In genomic region chr3:127671523-127672428, GRCh38 we compare ENCODE assay signal across 8 cellular contexts. TPM values are rescaled to one million over a fixed set of nuclear protein-coding genes. Genes with fewer than 3 reads are reported as not detected.
DNase-seq lines count a peak whose midpoint lies in the region; ATAC-seq, FAIRE-seq and TF ChIP-seq lines count a peak whose summit lies in the region.

No MANE protein-coding gene starts in this region.

- peak overlapping the region; percentile 30 to 98 (median 94) for H3K27ac Mint-ChIP-seq in CD8-positive, alpha-beta memory T cell
- peak overlapping the region; percentile 90 for H3K27ac Mint-ChIP-seq in activated T-cell treated with anti-CD3 and anti-CD28 coated beads, Interleukin-2, amount 50 U/mL, for 72 hours

- H3K4me1 Mint-ChIP-seq in CD8-positive, alpha-beta memory T cell = peaks cover 26 to 40% (median 27%) of the 10 kb centered on the region in 3 donors
- H3K4me1 Mint-ChIP-seq in activated T-cell treated with anti-CD3 and anti-CD28 coated beads, Interleukin-2, amount 50 U/mL, for 72 hours (ENCODE audit: low read depth) = peaks cover 31% of the 10 kb centered on the region

- peaks cover 0 to 2% of the 10 kb centered on the region in 2 donors for H3K27me3 Mint-ChIP-seq in CD8-positive, alpha-beta memory T cell
- H3K27me3 Mint-ChIP-seq in activated T-cell treated with anti-CD3 and anti-CD28 coated beads, Interleukin-2, amount 50 U/mL, for 72 hours (ENCODE audit: low read depth) = no peaks in the 10 kb centered on the region

- peak overlapping the region; percentile 83 for H3K27ac ChIP-seq in CD8-positive, alpha-beta memory T cell (ENCODE audit: low read depth, low read length)
- H3K27ac ChIP-seq in gastroesophageal sphincter (peak overlapping the region; percentile 73 to 93 (median 90)), pancreas (peak overlapping the region; percentile 60 to 89 (median 68))

- peak overlapping the region; percentile 88 to 93 (median 91) for H3K4me3 Mint-ChIP-seq in CD8-positive, alpha-beta memory T cell
- peak overlapping the region; percentile 90 to 94 for H3K4me3 Mint-ChIP-seq in activated T-cell treated with anti-CD3 and anti-CD28 coated beads, Interleukin-2, amount 50 U/mL, for 72 hours

- no peaks in the 10 kb centered on the region for H3K36me3 ChIP-seq in CD8-positive, alpha-beta memory T cell (ENCODE audit: insufficient read depth, low read length)
- H3K36me3 ChIP-seq in gastroesophageal sphincter (peaks cover 0 to 20% of the 10 kb centered on the region in 2 donors), pancreas (no peaks in the 10 kb centered on the region)

- peak overlapping the region; percentile 71 for H3K4me3 ChIP-seq in CD8-positive, alpha-beta memory T cell (ENCODE audit: low read length)
- peak overlapping the region; percentile 82 to 99 for H3K4me3 ChIP-seq in gastroesophageal sphincter
- peak overlapping the region; percentile 41 to 93 (median 78) for H3K4me3 ChIP-seq in pancreas

- H3K36me3 Mint-ChIP-seq in CD8-positive, alpha-beta memory T cell = peaks cover 0 to 26% (median 6%) of the 10 kb centered on the region in 3 donors
- H3K36me3 Mint-ChIP-seq in activated T-cell treated with anti-CD3 and anti-CD28 coated beads, Interleukin-2, amount 50 U/mL, for 72 hours (ENCODE audit: insufficient read depth in 2 of 2) = peaks cover 2 to 5% of the 10 kb centered on the region in 2 donors

- peaks cover 16% of the 10 kb centered on the region for H3K4me1 ChIP-seq in CD8-positive, alpha-beta memory T cell (ENCODE audit: insufficient read depth, low read length)
- H3K4me1 ChIP-seq in gastroesophageal sphincter (peaks cover 2 to 51% (median 17%) of the 10 kb centered on the region in 3 donors), pancreas (peaks cover 0 to 6% (median 4%) of the 10 kb centered on the region in 3 donors)

- POLR2A ChIA-PET in CD8-positive, alpha-beta memory T cell (lab: Charles Lee) = interaction anchor here (0.7 to 1.6 kb wide), 5 partner anchors 35 to 1197 kb away, joined by 3 to 13 read pairs (median 3); partner anchors contain the start of gene TPRA1

- no CpG with 5 or more reads among the region's 44 CpGs for WGBS in gastroesophageal sphincter (ENCODE audit: low coverage in 1 of 2), 2 donors
- WGBS in pancreas, 2 donors = 19 to 23% methylated on average over 41 to 44 of the region's 44 CpGs

- TF ChIP-seq EP300 in gastroesophageal sphincter (IDR thresholded peaks at IDR 0.05) = no peak

- CTCF ChIA-PET in CD8-positive, alpha-beta memory T cell (lab: Charles Lee) = interaction anchor here (0.9 to 2.0 kb wide), 4 partner anchors 9 to 96 kb away, joined by 3 to 5 read pairs (median 4); no protein-coding TSS in a partner anchor

- H3K27me3 ChIP-seq in CD8-positive, alpha-beta memory T cell (ENCODE audit: insufficient read depth, low read length, poor library complexity, severe bottlenecking) = no peaks in the 10 kb centered on the region
- no peaks in the 10 kb centered on the region for H3K27me3 ChIP-seq in gastroesophageal sphincter
- no peaks in the 10 kb centered on the region for H3K27me3 ChIP-seq in pancreas

- peak; percentile 19 to 71 (median 47) for DNase-seq in CD8-positive, alpha-beta memory T cell
- DNase-seq in KBM-7 (peak; percentile 21), pancreas (peak in 3 of 6 donors; percentile 54 to 85 (median 70)), A172 (ENCODE audit: low spot score) (no peak), D721Med (ENCODE audit: insufficient read length, low spot score) (no peak)
- DNase-seq in activated T-cell treated with anti-CD3 and anti-CD28 coated beads, Interleukin-2, amount 50 U/mL, for 72 hours = peak; percentile 21 to 40

- no peaks in the 10 kb centered on the region for H3K9me3 ChIP-seq in CD8-positive, alpha-beta memory T cell (ENCODE audit: low read length)
- H3K9me3 ChIP-seq in gastroesophageal sphincter (no peaks in the 10 kb centered on the region), pancreas (no peaks in the 10 kb centered on the region)

- ATAC-seq in GM21447 (IDR thresholded peaks at IDR 0.05; ENCODE audit: unreplicated experiment) (peak; percentile 12), gastroesophageal sphincter (peak; percentile 18), pancreas (peak; percentile 28 to 48 (median 37))
- peak; percentile 1 to 8 for ATAC-seq in activated T-cell treated with anti-CD3 and anti-CD28 coated beads, Interleukin-2, amount 50 U/mL, for 72 hours (replicated peaks in 1 of 2)

- H3K9me3 Mint-ChIP-seq in CD8-positive, alpha-beta memory T cell = no peaks in the 10 kb centered on the region
- no peaks in the 10 kb centered on the region for H3K9me3 Mint-ChIP-seq in activated T-cell treated with anti-CD3 and anti-CD28 coated beads, Interleukin-2, amount 50 U/mL, for 72 hours

- TF ChIP-seq CTCF in gastroesophageal sphincter (IDR thresholded peaks at IDR 0.05) (no peak), pancreas (IDR thresholded peaks at IDR 0.05) (no peak), D721Med (IDR thresholded peaks at IDR 0.05; ENCODE audit: insufficient read depth, missing control alignments) (no peak)

- TF ChIP-seq POLR2A in gastroesophageal sphincter (IDR thresholded peaks at IDR 0.05) = no peak

- no peak for FAIRE-seq in pancreas (lab: Jason Lieb, UNC)
- no peak for FAIRE-seq in D721Med (lab: Jason Lieb, UNC)

- intact Hi-C loops in pancreas (cut with DNase I) = no loop called here

- in situ Hi-C loops in KBM-7 (cut with MboI; ENCODE audit: low pct_unique_long_range_greater_than_20kb, low sequenced_read_pairs) = no loop called here

RNA-seq across cellular contexts. Expression of gene ABTB1, which starts 1.0 kb away (rescaled TPM):
- total RNA-seq in CD8-positive, alpha-beta memory T cell = 10 to 100 TPM; 21.7 to 23.1 TPM
- 64.0 TPM for polyA plus RNA-seq in CD8-positive, alpha-beta memory T cell
- total RNA-seq in activated T-cell treated with anti-CD3 and anti-CD28 coated beads, Interleukin-2, amount 50 U/mL, for 72 hours = 10 to 100 TPM; 24.1 to 27.0 TPM
- 10 to 100 TPM; 25.3 to 50.3 (median 35.8) TPM for total RNA-seq in gastroesophageal sphincter
- total RNA-seq in pancreas = 10 to 100 TPM in 4 of 6 donors, 1 to 10 TPM in 2; 7.6 to 24.4 (median 14.0) TPM
- 10 to 100 TPM; 45.3 to 60.7 TPM for polyA plus RNA-seq in pancreas
- 1.9 and 4.2 TPM in 2 replicates for total RNA-seq in A172 (2014; rRNA removed; shearing (Covaris generic))

RNA-seq across cellular contexts. Expression of gene PODXL2, which starts 42.8 kb away (rescaled TPM):
- total RNA-seq in CD8-positive, alpha-beta memory T cell = 1 to 10 TPM; 1.4 to 1.7 TPM
- polyA plus RNA-seq in CD8-positive, alpha-beta memory T cell = 4.7 TPM
- 1 to 10 TPM in 1 of 2 donors, under 1 TPM in 1; 0.14 to 1.4 TPM for total RNA-seq in activated T-cell treated with anti-CD3 and anti-CD28 coated beads, Interleukin-2, amount 50 U/mL, for 72 hours
- total RNA-seq in gastroesophageal sphincter = 1 to 10 TPM; 1.9 to 2.8 (median 2.3) TPM
- total RNA-seq in pancreas = 1 to 10 TPM; 2.5 to 6.8 (median 5.3) TPM
- polyA plus RNA-seq in pancreas = 10 to 100 TPM in 1 of 2 donors, 1 to 10 TPM in 1; 6.0 to 18.1 TPM
- 29.6 and 45.8 TPM in 2 replicates for total RNA-seq in A172 (2014; rRNA removed; shearing (Covaris generic))

Comparison
In these comparisons a context has a peak if more than half of its experiments do, and no peak if none do; other contexts are left out.
1. DNase-seq: peak in CD8-positive, alpha-beta memory T cell (5 of 5), KBM-7 (single experiment) and activated T-cell treated with anti-CD3 and anti-CD28 coated beads, Interleukin-2, amount 50 U/mL, for 72 hours (2 of 2); none in A172 (single experiment) and D721Med (single experiment).
2. Peak in every context shown above with its lines, with median percentiles within 50 percentile points of each other: H3K27ac ChIP-seq, H3K4me3 ChIP-seq and ATAC-seq.